21 cellular contexts compared by ENCODE assay signal in the genomic region with DNA sequence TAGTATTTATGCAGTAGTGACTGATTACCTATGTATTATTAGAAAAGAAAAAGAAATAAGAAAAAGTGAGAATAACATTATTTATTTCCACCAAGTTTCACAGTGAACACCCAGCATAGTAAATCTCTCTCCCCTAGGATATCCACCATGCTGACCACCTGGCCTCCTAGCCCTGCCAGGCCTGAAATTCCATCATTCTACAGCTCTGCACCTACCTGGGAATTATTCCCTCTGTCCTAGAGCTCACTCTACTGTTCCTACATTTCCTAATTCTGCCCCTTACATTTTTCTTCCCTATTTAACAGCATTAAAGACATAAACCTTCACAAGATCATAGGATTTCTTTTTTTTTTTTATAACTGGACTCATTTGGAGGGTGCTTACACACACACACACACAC.
"Had no signal": no experiment of that assay in that cellular context is flagged by ENCODE, and none has a peak within 500 bp of the region (broad histone marks: within the 10 kb centered on the region; RNA-seq: fewer than 3 reads in every experiment).

No MANE protein-coding gene starts in this region.

- H3K4me1 ChIP-seq: esophagus muscularis mucosa, heart left ventricle, right lobe of liver, suprapubic skin, tibial nerve had no signal

- H3K4me3 ChIP-seq: esophagus muscularis mucosa, heart left ventricle, right lobe of liver, skin epidermis, suprapubic skin, tibial nerve had no signal

- H3K9me3 Mint-ChIP-seq: activated CD4-positive, alpha-beta T cell treated with anti-CD3 and anti-CD28 coated beads, Interleukin-2, amount 10 ng/mL, durations not matched to agents 24 days and 14 days had no signal

- H3K4me1 Mint-ChIP-seq: activated CD4-positive, alpha-beta memory T cell treated with anti-CD3 and anti-CD28 coated beads, Interleukin-2, amount 10 ng/mL, durations not matched to agents 7 days and 5 days; activated CD4-positive, alpha-beta T cell treated with anti-CD3 and anti-CD28 coated beads, Interleukin-2, amount 10 ng/mL, durations not matched to agents 24 days and 14 days; stimulated activated effector memory CD8-positive, alpha-beta T cell treated with anti-CD3 and anti-CD28 coated beads, Interleukin-12 subunit alpha, Interleukin-12 subunit beta, amount 100 ng/mL, for 72 hours; stimulated activated naive CD8-positive, alpha-beta T cell treated with anti-CD3 and anti-CD28 coated beads, Interleukin-15, amount 100 ng/mL, for 72 hours had no signal

- H3K27me3 Mint-ChIP-seq: activated CD4-positive, alpha-beta memory T cell treated with anti-CD3 and anti-CD28 coated beads, Interleukin-2, amount 10 ng/mL, durations not matched to agents 7 days and 5 days; activated CD4-positive, alpha-beta T cell treated with anti-CD3 and anti-CD28 coated beads, Interleukin-2, amount 10 ng/mL, durations not matched to agents 24 days and 14 days; natural killer cell treated with Interleukin-12 subunit alpha and Interleukin-12 subunit beta and Interleukin-15 and Interleukin-18, amount 100 ng/mL, for 72 hours; stimulated activated naive CD8-positive, alpha-beta T cell treated with anti-CD3 and anti-CD28 coated beads, Interleukin-15, amount 100 ng/mL, for 72 hours had no signal

- H3K27me3 ChIP-seq: brain microvascular endothelial cell, esophagus muscularis mucosa, heart left ventricle, right lobe of liver, suprapubic skin, tibial nerve had no signal

- H3K27ac Mint-ChIP-seq: activated CD4-positive, alpha-beta memory T cell treated with anti-CD3 and anti-CD28 coated beads, Interleukin-2, amount 10 ng/mL, durations not matched to agents 7 days and 5 days; activated CD4-positive, alpha-beta T cell treated with anti-CD3 and anti-CD28 coated beads, Interleukin-2, amount 10 ng/mL, durations not matched to agents 24 days and 14 days; activated naive CD4-positive, alpha-beta T cell treated with anti-CD3 and anti-CD28 coated beads, Interleukin-2, amount 50 U/mL, for 72 hours; natural killer cell treated with Interleukin-12 subunit alpha and Interleukin-12 subunit beta and Interleukin-15 and Interleukin-18, amount 100 ng/mL, for 72 hours; stimulated activated effector memory CD8-positive, alpha-beta T cell treated with anti-CD3 and anti-CD28 coated beads, Interleukin-12 subunit alpha, Interleukin-12 subunit beta, amount 100 ng/mL, for 72 hours; stimulated activated naive CD8-positive, alpha-beta T cell treated with anti-CD3 and anti-CD28 coated beads, Interleukin-15, amount 100 ng/mL, for 72 hours had no signal

- DNase-seq: activated CD4-positive, alpha-beta memory T cell treated with anti-CD3 and anti-CD28 coated beads, Interleukin-2, amount 10 ng/mL, durations not matched to agents 7 days and 5 days; activated CD4-positive, alpha-beta T cell treated with anti-CD3 and anti-CD28 coated beads, Interleukin-2, amount 10 ng/mL, durations not matched to agents 24 days and 14 days; aorta; brain microvascular endothelial cell; effector memory CD4-positive, alpha-beta T cell; heart left ventricle; left ventricle myocardium superior; mammary epithelial cell; midbrain; right lobe of liver; stimulated activated CD4-positive, alpha-beta T cell treated with anti-CD3 and anti-CD28 coated beads, Interleukin-2, amount 100 ng/mL, for 24 hours; stimulated activated naive CD8-positive, alpha-beta T cell treated with anti-CD3 and anti-CD28 coated beads, Interleukin-15, amount 100 ng/mL, for 72 hours; T-helper 2 cell had no signal

- H3K9me3 ChIP-seq: esophagus muscularis mucosa, right lobe of liver had no signal

- ATAC-seq: activated CD4-positive, CD25-positive, alpha-beta regulatory T cell treated with anti-CD3 and anti-CD28 coated beads, Interleukin-2, amount 50 U/mL, for 24 hours; activated naive CD4-positive, alpha-beta T cell treated with anti-CD3 and anti-CD28 coated beads, Interleukin-2, amount 50 U/mL, for 72 hours; heart left ventricle; left ventricle myocardium superior; right lobe of liver; stimulated activated effector memory CD8-positive, alpha-beta T cell treated with anti-CD3 and anti-CD28 coated beads, Interleukin-12 subunit alpha, Interleukin-12 subunit beta, amount 100 ng/mL, for 72 hours; stimulated activated naive CD8-positive, alpha-beta T cell treated with anti-CD3 and anti-CD28 coated beads, Interleukin-15, amount 100 ng/mL, for 72 hours had no signal

- H3K36me3 Mint-ChIP-seq: stimulated activated effector memory CD8-positive, alpha-beta T cell treated with anti-CD3 and anti-CD28 coated beads, Interleukin-12 subunit alpha, Interleukin-12 subunit beta, amount 100 ng/mL, for 72 hours had no signal

- H3K4me3 Mint-ChIP-seq: activated CD4-positive, alpha-beta memory T cell treated with anti-CD3 and anti-CD28 coated beads, Interleukin-2, amount 10 ng/mL, durations not matched to agents 7 days and 5 days; activated CD4-positive, alpha-beta T cell treated with anti-CD3 and anti-CD28 coated beads, Interleukin-2, amount 10 ng/mL, durations not matched to agents 24 days and 14 days; natural killer cell treated with Interleukin-12 subunit alpha and Interleukin-12 subunit beta and Interleukin-15 and Interleukin-18, amount 100 ng/mL, for 72 hours; stimulated activated effector memory CD8-positive, alpha-beta T cell treated with anti-CD3 and anti-CD28 coated beads, Interleukin-12 subunit alpha, Interleukin-12 subunit beta, amount 100 ng/mL, for 72 hours; stimulated activated naive CD8-positive, alpha-beta T cell treated with anti-CD3 and anti-CD28 coated beads, Interleukin-15, amount 100 ng/mL, for 72 hours had no signal

- H3K36me3 ChIP-seq: brain microvascular endothelial cell, esophagus muscularis mucosa, heart left ventricle, right lobe of liver, suprapubic skin, tibial nerve had no signal

- H3K27ac ChIP-seq: brain microvascular endothelial cell, esophagus muscularis mucosa, heart left ventricle, right lobe of liver, skin epidermis, suprapubic skin, tibial nerve had no signal
